Comparison of ENCODE assay signal across 1 cellular context in the genomic region with DNA sequence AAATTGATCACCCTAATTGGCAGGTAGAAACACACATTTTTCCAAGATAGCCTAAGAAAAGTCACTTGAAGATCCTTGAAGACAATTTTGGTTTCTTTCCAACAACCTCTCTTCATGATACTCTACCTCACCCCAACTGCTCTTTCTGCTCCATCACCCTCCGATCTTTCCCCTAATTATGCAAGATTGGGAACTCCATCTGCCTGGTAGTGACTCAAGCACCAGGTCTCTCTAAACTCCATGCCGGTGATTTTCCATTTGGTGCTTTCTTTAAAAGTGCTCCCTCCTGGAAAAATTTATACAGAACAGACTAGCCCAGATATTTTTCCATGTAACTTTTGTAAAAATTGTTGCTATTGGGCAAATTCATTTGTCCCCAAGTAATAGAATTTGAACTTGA.
TF ChIP-seq lines count a peak whose summit lies in the region.

No MANE protein-coding gene starts in this region.

TF ChIP-seq in IMR-90, 13 proteins besides CTCF, POLR2A, EP300 and RAD21:
- TF ChIP-seq BHLHE40 (IDR thresholded peaks at IDR 0.05; ENCODE audit: low read depth, low read length): no peak
- TF ChIP-seq SMC3 (IDR thresholded peaks at IDR 0.05; ENCODE audit: low read depth, low read length): no peak
- TF ChIP-seq, protein P1, sequence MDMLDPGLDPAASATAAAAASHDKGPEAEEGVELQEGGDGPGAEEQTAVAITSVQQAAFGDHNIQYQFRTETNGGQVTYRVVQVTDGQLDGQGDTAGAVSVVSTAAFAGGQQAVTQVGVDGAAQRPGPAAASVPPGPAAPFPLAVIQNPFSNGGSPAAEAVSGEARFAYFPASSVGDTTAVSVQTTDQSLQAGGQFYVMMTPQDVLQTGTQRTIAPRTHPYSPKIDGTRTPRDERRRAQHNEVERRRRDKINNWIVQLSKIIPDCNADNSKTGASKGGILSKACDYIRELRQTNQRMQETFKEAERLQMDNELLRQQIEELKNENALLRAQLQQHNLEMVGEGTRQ (IDR thresholded peaks at IDR 0.05; ENCODE audit: low read depth, low read length): no peak
- no peak for TF ChIP-seq MXI1 (IDR thresholded peaks at IDR 0.05; ENCODE audit: borderline replicate concordance, low read depth, low read length)
- no peak for TF ChIP-seq MAZ (IDR thresholded peaks at IDR 0.05; ENCODE audit: borderline replicate concordance, low read depth, low read length)
- no peak for TF ChIP-seq FOS (IDR thresholded peaks at IDR 0.05; ENCODE audit: low read depth, low read length)
- TF ChIP-seq NFE2L2 (IDR thresholded peaks at IDR 0.05; ENCODE audit: low read depth, low read length): peak; percentile 82; the same call in 1 of the 2 replicates
- TF ChIP-seq CEBPB (IDR thresholded peaks at IDR 0.05; ENCODE audit: low read depth, low read length): peak; percentile 40; the same call in 1 of the 2 replicates
TF ChIP-seq in IMR-90: peak in this region for 2.
